Comparison of ENCODE assay signal across 8 cellular contexts in genomic region chr1:202964755-202965440, GRCh38. TPM values are rescaled to one million over a fixed set of nuclear protein-coding genes. Genes with fewer than 3 reads are reported as not detected.
A peak's percentile ranks its signal among the peaks of the same experiment; 100 is the strongest.
DNase-seq lines count a peak whose midpoint lies in the region; ATAC-seq and TF ChIP-seq lines count a peak whose summit lies in the region.

No MANE protein-coding gene starts in this region.

- H3K27me3 Mint-ChIP-seq in activated T-cell treated with anti-CD3 and anti-CD28 coated beads, Interleukin-2, amount 50 U/mL, for 4 hours (ENCODE audit: low read depth): no peaks in the 10 kb centered on the region
- peaks cover 3% of the 10 kb centered on the region for H3K27me3 Mint-ChIP-seq in type B pancreatic cell

- H3K27ac Mint-ChIP-seq in type B pancreatic cell: peak overlapping the region; percentile 86

- H3K27ac ChIP-seq in RWPE1 (peak overlapping the region; percentile 81), cardiac muscle cell (peak overlapping the region; percentile 30)

- CTCF ChIA-PET in RWPE1 (lab: Yijun Ruan, JAX): interaction anchor here (0.6 to 0.9 kb wide), 2 partner anchors 24 to 1225 kb away, joined by 3 to 5 read pairs; no protein-coding TSS in a partner anchor

- H3K9me3 Mint-ChIP-seq in activated T-cell treated with anti-CD3 and anti-CD28 coated beads, Interleukin-2, amount 50 U/mL, for 4 hours: no peaks in the 10 kb centered on the region
- no peaks in the 10 kb centered on the region for H3K9me3 Mint-ChIP-seq in type B pancreatic cell

- no peak for DNase-seq in activated T-cell treated with anti-CD3 and anti-CD28 coated beads, Interleukin-2, amount 50 U/mL, for 4 hours
- DNase-seq in activated T-cell treated with anti-CD3 and anti-CD28 coated beads, Interleukin-2, amount 50 U/mL, for 48 hours: no peak
- DNase-seq in RWPE1 (ENCODE audit: low spot score) (peak; percentile 49), cardiac muscle cell (ENCODE audit: low read depth in 1 of 2, low spot score in 1 of 2) (peak in 1 of 2 donors; percentile 73), type B pancreatic cell (ENCODE audit: extremely low spot score, unreplicated experiment) (no peak), posterior vena cava (ENCODE audit: low spot score) (no peak)
- no peak for DNase-seq in activated effector memory CD4-positive, alpha-beta T cell treated with Interleukin-2 at 50 U/mL for 16 hours

- peaks cover 10% of the 10 kb centered on the region for H3K36me3 Mint-ChIP-seq in activated T-cell treated with anti-CD3 and anti-CD28 coated beads, Interleukin-2, amount 50 U/mL, for 4 hours (ENCODE audit: insufficient read depth)
- peaks cover 4% of the 10 kb centered on the region for H3K36me3 Mint-ChIP-seq in type B pancreatic cell

- H3K4me1 ChIP-seq in cardiac muscle cell (ENCODE audit: low read depth): peaks cover 6% of the 10 kb centered on the region

- TF ChIP-seq CTCF in RWPE1 (conservative IDR thresholded peaks at IDR 0.05; ENCODE audit: low read depth) (no peak), cardiac muscle cell (IDR thresholded peaks at IDR 0.05; ENCODE audit: low read depth, low read length) (no peak), type B pancreatic cell (conservative IDR thresholded peaks at IDR 0.05) (no peak)

- intact Hi-C loops in posterior vena cava (cut with DNase I): loop anchor here in 1 of 2 donors (10.0 kb wide), 1 partner anchor 850 kb away; no protein-coding TSS in a partner anchor

- POLR2A ChIA-PET in RWPE1 (lab: Yijun Ruan, JAX; ENCODE audit: low non-redundant PET): no interaction called here

- H3K36me3 ChIP-seq in cardiac muscle cell: peaks cover 3% of the 10 kb centered on the region

- H3K9me3 ChIP-seq in cardiac muscle cell (ENCODE audit: low read depth): no peaks in the 10 kb centered on the region

- no peaks in the 10 kb centered on the region for H3K27me3 ChIP-seq in cardiac muscle cell

- H3K4me1 Mint-ChIP-seq in activated T-cell treated with anti-CD3 and anti-CD28 coated beads, Interleukin-2, amount 50 U/mL, for 4 hours (ENCODE audit: low read depth): peaks cover 29% of the 10 kb centered on the region
- H3K4me1 Mint-ChIP-seq in type B pancreatic cell (ENCODE audit: unreplicated experiment): peaks cover 18% of the 10 kb centered on the region

- peak overlapping the region; percentile 12 for H3K4me3 Mint-ChIP-seq in activated T-cell treated with anti-CD3 and anti-CD28 coated beads, Interleukin-2, amount 50 U/mL, for 4 hours
- H3K4me3 Mint-ChIP-seq in type B pancreatic cell: peak overlapping the region; percentile 78

- no peak for ATAC-seq in activated T-cell treated with anti-CD3 and anti-CD28 coated beads, Interleukin-2, amount 50 U/mL, for 4 hours
- ATAC-seq in GM21825 (IDR thresholded peaks at IDR 0.05; ENCODE audit: unreplicated experiment): no peak

- H3K4me3 ChIP-seq in cardiac muscle cell: no peak overlapping the region

RNA-seq across cellular contexts. Expression of gene CYB5R1, which starts 2.2 kb away (rescaled TPM):
- 10 to 100 TPM; 28.9 to 36.4 (median 32.5) TPM for total RNA-seq in activated T-cell treated with anti-CD3 and anti-CD28 coated beads, Interleukin-2, amount 50 U/mL, for 4 hours
- total RNA-seq in cardiac muscle cell (36.1 and 79.2 TPM in 2 replicates), type B pancreatic cell (ENCODE audit: low replicate concordance) (55.2 and 56.8 TPM in 2 replicates), posterior vena cava (10 to 100 TPM; 42.1 to 45.8 TPM)
- polyA plus RNA-seq in cardiac muscle cell: 51.1 and 104 TPM in 2 replicates

RNA-seq across cellular contexts. Expression of gene ADIPOR1, which starts 6.8 kb away (rescaled TPM):
- total RNA-seq in activated T-cell treated with anti-CD3 and anti-CD28 coated beads, Interleukin-2, amount 50 U/mL, for 4 hours: 10 to 100 TPM; 85.7 to 94.1 (median 90.7) TPM
- total RNA-seq in cardiac muscle cell (105 and 188 TPM in 2 replicates), type B pancreatic cell (ENCODE audit: low replicate concordance) (52.4 and 71.3 TPM in 2 replicates), posterior vena cava (10 to 100 TPM; 53.4 to 62.5 TPM)
- 130 and 211 TPM in 2 replicates for polyA plus RNA-seq in cardiac muscle cell

RNA-seq across cellular contexts. Expression of gene KLHL12, which starts 37.9 kb away (rescaled TPM):
- total RNA-seq in activated T-cell treated with anti-CD3 and anti-CD28 coated beads, Interleukin-2, amount 50 U/mL, for 4 hours: 10 to 100 TPM; 31.1 to 32.5 (median 32.3) TPM
- total RNA-seq in cardiac muscle cell (24.4 and 39.3 TPM in 2 replicates), type B pancreatic cell (ENCODE audit: low replicate concordance) (24.4 and 33.8 TPM in 2 replicates), posterior vena cava (10 to 100 TPM; 16.9 to 17.3 TPM)
- 37.4 and 42.0 TPM in 2 replicates for polyA plus RNA-seq in cardiac muscle cell

RNA-seq across cellular contexts. Expression of gene TMEM183A, which starts 42.3 kb away (rescaled TPM):
- 10 to 100 TPM; 82.3 to 85.8 (median 85.6) TPM for total RNA-seq in activated T-cell treated with anti-CD3 and anti-CD28 coated beads, Interleukin-2, amount 50 U/mL, for 4 hours
- total RNA-seq in cardiac muscle cell: 67.1 and 109 TPM in 2 replicates
- polyA plus RNA-seq in cardiac muscle cell: 56.1 and 99.7 TPM in 2 replicates
- total RNA-seq in type B pancreatic cell (ENCODE audit: low replicate concordance): 75.8 and 88.2 TPM in 2 replicates
- total RNA-seq in posterior vena cava: 10 to 100 TPM; 40.8 to 43.5 TPM
